8 cellular contexts compared by ENCODE assay signal in the genomic region with DNA sequence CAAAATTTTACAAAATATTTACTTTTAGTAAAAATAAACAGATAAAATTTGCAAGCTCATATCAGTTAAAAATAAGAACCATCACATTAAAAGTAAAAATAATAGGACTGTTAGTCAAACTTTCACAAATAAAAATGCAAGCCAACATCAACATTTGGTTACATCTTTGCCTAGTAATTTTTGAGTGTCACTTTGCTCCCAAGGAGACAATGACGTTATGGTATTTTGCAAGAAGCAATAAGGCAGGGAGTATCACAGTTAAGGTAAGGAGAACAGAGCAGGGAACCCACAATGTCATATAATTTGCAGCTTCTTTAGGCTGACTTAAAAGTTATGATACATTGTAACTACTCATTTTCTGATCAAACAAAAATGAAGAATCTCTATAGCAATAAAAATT.
"Had no signal": no experiment of that assay in that cellular context is flagged by ENCODE, and none has a peak within 500 bp of the region (broad histone marks: within the 10 kb centered on the region; RNA-seq: fewer than 3 reads in every experiment).

No MANE protein-coding gene starts in this region.

- H3K9me3 ChIP-seq: HAP-1 had no signal

- H3K36me3 ChIP-seq: HAP-1 had no signal

- FAIRE-seq: HepG2 had no signal

- H3K4me3 ChIP-seq: GM23248, HAP-1 had no signal

- DNase-seq: GM23248, GOT3, H7, HFFc6 had no signal

- H3K4me1 ChIP-seq: HAP-1 had no signal

- ATAC-seq: HCT116, HepG2 had no signal

- H3K27ac ChIP-seq: GM23248, HL-60 had no signal

- H3K9ac ChIP-seq: GM23248 had no signal
